Comparison of ENCODE assay signal across 8 cellular contexts in genomic region chr11:64865286-64866172, GRCh38. TPM values are rescaled to one million over a fixed set of nuclear protein-coding genes. Genes with fewer than 3 reads are reported as not detected.
DNase-seq lines count a peak whose midpoint lies in the region; ATAC-seq, FAIRE-seq and TF ChIP-seq lines count a peak whose summit lies in the region.

No MANE protein-coding gene starts in this region.

- no peak for FAIRE-seq in H54 (lab: Jason Lieb, UNC)

- no peak for TF ChIP-seq POLR2A in H54 (IDR thresholded peaks at IDR 0.05; ENCODE audit: low read depth, low read length)

- CTCF ChIA-PET in CD4-positive, alpha-beta T cell (lab: Charles Lee) = interaction anchor here (1.2 to 5.8 kb wide), 6 partner anchors 10 to 22 kb away, joined by 3 to 33 read pairs (median 10); partner anchors contain the start of gene EHD1
- CTCF ChIA-PET in activated B cell treated with CpG ODN at 0.5 μM for 24 hours (lab: Charles Lee) = interaction anchor here (0.7 to 13.8 kb wide), 5 partner anchors 10 to 22 kb away, joined by 3 to 213 read pairs (median 9); partner anchors contain the start of genes CDC42BPG and EHD1

- peak overlapping the region; percentile 93 for H3K27ac Mint-ChIP-seq in CD4-positive, alpha-beta T cell
- peak overlapping the region; percentile 90 for H3K27ac Mint-ChIP-seq in HFFc6
- H3K27ac Mint-ChIP-seq in activated B cell treated with CpG ODN at 0.5 μM for 24 hours = peak overlapping the region; percentile 92
- peak overlapping the region; percentile 96 for H3K27ac Mint-ChIP-seq in stimulated activated naive B cell treated with anti-CD40 and anti-IgM and Interleukin-4, amounts not matched to agents 10 μg/mL and 1 μg/mL and 100 μg/mL, for 72 hours

- H3K36me3 Mint-ChIP-seq in CD4-positive, alpha-beta T cell (ENCODE audit: low read depth) = peaks cover 68% of the 10 kb centered on the region
- H3K36me3 Mint-ChIP-seq in HFFc6 (ENCODE audit: low read depth) (peaks cover 23% of the 10 kb centered on the region), activated B cell treated with CpG ODN at 0.5 μM for 24 hours (ENCODE audit: low read depth) (peaks cover 50% of the 10 kb centered on the region)
- H3K36me3 Mint-ChIP-seq in stimulated activated naive B cell treated with anti-CD40 and anti-IgM and Interleukin-4, amounts not matched to agents 10 μg/mL and 1 μg/mL and 100 μg/mL, for 72 hours = peaks cover 36 to 41% of the 10 kb centered on the region in 2 donors

- no peaks in the 10 kb centered on the region for H3K27me3 Mint-ChIP-seq in CD4-positive, alpha-beta T cell
- H3K27me3 Mint-ChIP-seq in HFFc6 (ENCODE audit: insufficient read depth) = peaks cover 1% of the 10 kb centered on the region; the same call in 1 of the 2 replicates
- H3K27me3 Mint-ChIP-seq in activated B cell treated with CpG ODN at 0.5 μM for 24 hours = no peaks in the 10 kb centered on the region
- H3K27me3 Mint-ChIP-seq in stimulated activated naive B cell treated with anti-CD40 and anti-IgM and Interleukin-4, amounts not matched to agents 10 μg/mL and 1 μg/mL and 100 μg/mL, for 72 hours = no peaks in the 10 kb centered on the region

- H3K4me1 Mint-ChIP-seq in CD4-positive, alpha-beta T cell (ENCODE audit: low read depth) = peaks cover 92% of the 10 kb centered on the region
- H3K4me1 Mint-ChIP-seq in HFFc6 (ENCODE audit: low read depth) = peaks cover 77% of the 10 kb centered on the region
- H3K4me1 Mint-ChIP-seq in activated B cell treated with CpG ODN at 0.5 μM for 24 hours = peaks cover 96% of the 10 kb centered on the region
- peaks cover 67 to 94% of the 10 kb centered on the region in 2 donors for H3K4me1 Mint-ChIP-seq in stimulated activated naive B cell treated with anti-CD40 and anti-IgM and Interleukin-4, amounts not matched to agents 10 μg/mL and 1 μg/mL and 100 μg/mL, for 72 hours

- no peak for DNase-seq in CD4-positive, alpha-beta T cell
- DNase-seq in HFFc6 (peak; percentile 90), activated B cell treated with CpG ODN at 0.5 μM for 24 hours (peak; percentile 41), foreskin melanocyte (peak; percentile 89), H54 (ENCODE audit: insufficient read length, low spot score) (no peak)
- DNase-seq in stimulated activated naive B cell treated with anti-CD40 and anti-IgM and Interleukin-4, amounts not matched to agents 10 μg/mL and 1 μg/mL and 100 μg/mL, for 72 hours = peak; percentile 63

- POLR2A ChIA-PET in CD4-positive, alpha-beta T cell (lab: Charles Lee) = interaction anchor here (0.9 to 27.2 kb wide), 4 partner anchors 14 to 120 kb away, joined by 3 to 767 read pairs (median 148); partner anchors contain the start of genes EHD1 and MAJIN
- POLR2A ChIA-PET in activated B cell treated with CpG ODN at 0.5 μM for 24 hours (lab: Charles Lee) = interaction anchor here (0.6 to 27.6 kb wide), 13 partner anchors 13 to 468 kb away, joined by 3 to 1194 read pairs (median 5); partner anchors contain the start of genes ARL2, ATG2A, EHD1 and MAP4K2

- intact Hi-C loops in CD4-positive, alpha-beta T cell (cut with DNase I, micrococcal nuclease) = loop anchor here in 1 of 2 experiments (10.0 kb wide), 1 partner anchor 91 kb away; the partner anchor contains the start of gene SF1
- intact Hi-C loops in activated B cell treated with CpG ODN at 0.5 μM for 24 hours (cut with micrococcal nuclease) = loop anchor here (1.0 kb wide), 3 partner anchors 13 to 23 kb away; partner anchors contain the start of gene EHD1

- peak overlapping the region; percentile 71 for H3K4me3 Mint-ChIP-seq in CD4-positive, alpha-beta T cell
- H3K4me3 Mint-ChIP-seq in HFFc6 (peak overlapping the region; percentile 76), activated B cell treated with CpG ODN at 0.5 μM for 24 hours (peak overlapping the region; percentile 73)
- peak overlapping the region; percentile 68 to 76 for H3K4me3 Mint-ChIP-seq in stimulated activated naive B cell treated with anti-CD40 and anti-IgM and Interleukin-4, amounts not matched to agents 10 μg/mL and 1 μg/mL and 100 μg/mL, for 72 hours

- peak overlapping the region; percentile 82 for H3K27ac ChIP-seq in CD4-positive, alpha-beta T cell (ENCODE audit: low read depth, low read length)

- ATAC-seq in CD4-positive, alpha-beta T cell (ENCODE audit: poor library complexity) = no peak
- peak; percentile 64 for ATAC-seq in activated B cell treated with CpG ODN at 0.5 μM for 24 hours (ENCODE audit: low read depth)
- peak; percentile 71 to 78 for ATAC-seq in stimulated activated naive B cell treated with anti-CD40 and anti-IgM and Interleukin-4, amounts not matched to agents 10 μg/mL and 1 μg/mL and 100 μg/mL, for 72 hours (replicated peaks)
- ATAC-seq in HG03280 (IDR thresholded peaks at IDR 0.05; ENCODE audit: unreplicated experiment) = no peak
- ATAC-seq in GM18868 (IDR thresholded peaks at IDR 0.05; ENCODE audit: unreplicated experiment) = no peak

- H3K9me3 ChIP-seq in CD4-positive, alpha-beta T cell (ENCODE audit: control insufficient read depth, low read length) = no peaks in the 10 kb centered on the region

- no peaks in the 10 kb centered on the region for H3K27me3 ChIP-seq in CD4-positive, alpha-beta T cell (ENCODE audit: control insufficient read depth, insufficient read depth, low read length)

- H3K9me3 Mint-ChIP-seq in CD4-positive, alpha-beta T cell = no peaks in the 10 kb centered on the region
- peaks cover 5% of the 10 kb centered on the region; the same call in 1 of the 2 replicates for H3K9me3 Mint-ChIP-seq in HFFc6
- no peaks in the 10 kb centered on the region for H3K9me3 Mint-ChIP-seq in activated B cell treated with CpG ODN at 0.5 μM for 24 hours
- H3K9me3 Mint-ChIP-seq in stimulated activated naive B cell treated with anti-CD40 and anti-IgM and Interleukin-4, amounts not matched to agents 10 μg/mL and 1 μg/mL and 100 μg/mL, for 72 hours = peaks cover 0 to 2% of the 10 kb centered on the region in 2 donors

- TF ChIP-seq CTCF in CD4-positive, alpha-beta T cell (IDR thresholded peaks at IDR 0.05) = no peak
- no peak; the same call in 1 of the 2 replicates for TF ChIP-seq CTCF in HFFc6 (IDR thresholded peaks at IDR 0.05)
- TF ChIP-seq CTCF in activated B cell treated with CpG ODN at 0.5 μM for 24 hours (IDR thresholded peaks at IDR 0.05) = no peak

RNA-seq across cellular contexts. Expression of gene EHD1, which starts 12.9 kb away (rescaled TPM):
- 100 to 1,000 TPM; 132 to 139 TPM for total RNA-seq in CD4-positive, alpha-beta T cell
- 100 to 1,000 TPM; 189 to 227 (median 197) TPM for total RNA-seq in HFFc6 (2021; fragmentation: NEBNext Ultra II Directional; extraction: Animal tissue kit (Norgen Biotek cat#: 25700))
- 357 and 360 TPM in 2 replicates for total RNA-seq in activated B cell treated with CpG ODN at 0.5 μM for 24 hours

RNA-seq across cellular contexts. Expression of gene CDC42BPG, which starts 21.1 kb away (rescaled TPM):
- total RNA-seq in CD4-positive, alpha-beta T cell = 1 to 10 TPM; 6.9 to 9.7 TPM
- total RNA-seq in HFFc6 (2021; fragmentation: NEBNext Ultra II Directional; extraction: Animal tissue kit (Norgen Biotek cat#: 25700)) = under 1 TPM in 5 of 6 experiments, not detected in 1; 0.02 to 0.21 (median 0.05) TPM
- 2.2 and 3.7 TPM in 2 replicates for total RNA-seq in activated B cell treated with CpG ODN at 0.5 μM for 24 hours

RNA-seq across cellular contexts. Expression of gene ATG2A, which starts 51.5 kb away (rescaled TPM):
- total RNA-seq in CD4-positive, alpha-beta T cell = 100 to 1,000 TPM; 189 to 198 TPM
- 10 to 100 TPM; 19.0 to 21.7 (median 20.0) TPM for total RNA-seq in HFFc6 (2021; fragmentation: NEBNext Ultra II Directional; extraction: Animal tissue kit (Norgen Biotek cat#: 25700))
- 31.2 and 35.0 TPM in 2 replicates for total RNA-seq in activated B cell treated with CpG ODN at 0.5 μM for 24 hours

RNA-seq across cellular contexts. Expression of gene MEN1, which starts 55.2 kb away (rescaled TPM):
- 10 to 100 TPM; 16.4 to 17.7 TPM for total RNA-seq in CD4-positive, alpha-beta T cell
- 10 to 100 TPM; 23.9 to 35.5 (median 26.9) TPM for total RNA-seq in HFFc6 (2021; fragmentation: NEBNext Ultra II Directional; extraction: Animal tissue kit (Norgen Biotek cat#: 25700))
- 35.1 and 44.6 TPM in 2 replicates for total RNA-seq in activated B cell treated with CpG ODN at 0.5 μM for 24 hours

RNA-seq across cellular contexts. Expression of gene PPP2R5B, which starts 59.0 kb away (rescaled TPM):
- 10 to 100 TPM; 16.8 to 18.3 TPM for total RNA-seq in CD4-positive, alpha-beta T cell
- 10 to 100 TPM; 16.2 to 28.1 (median 19.6) TPM for total RNA-seq in HFFc6 (2021; fragmentation: NEBNext Ultra II Directional; extraction: Animal tissue kit (Norgen Biotek cat#: 25700))
- 12.0 and 12.6 TPM in 2 replicates for total RNA-seq in activated B cell treated with CpG ODN at 0.5 μM for 24 hours

Comparison
In these comparisons a context has a peak if more than half of its experiments do, and no peak if none do; other contexts are left out.
1. ATAC-seq: peak in activated B cell treated with CpG ODN at 0.5 μM for 24 hours (single experiment) and stimulated activated naive B cell treated with anti-CD40 and anti-IgM and Interleukin-4, amounts not matched to agents 10 μg/mL and 1 μg/mL and 100 μg/mL, for 72 hours (2 of 2); none in CD4-positive, alpha-beta T cell (single experiment), HG03280 (single experiment) and GM18868 (single experiment).
2. DNase-seq: peak in HFFc6 (single experiment), activated B cell treated with CpG ODN at 0.5 μM for 24 hours (single experiment), foreskin melanocyte (single experiment) and stimulated activated naive B cell treated with anti-CD40 and anti-IgM and Interleukin-4, amounts not matched to agents 10 μg/mL and 1 μg/mL and 100 μg/mL, for 72 hours (single experiment); none in CD4-positive, alpha-beta T cell (0 of 10) and H54 (single experiment).
3. Peak in every context shown above with its lines, with median percentiles within 50 percentile points of each other: H3K27ac Mint-ChIP-seq and H3K4me3 Mint-ChIP-seq.